Comparison of ENCODE assay signal across 12 cellular contexts in the genomic region with DNA sequence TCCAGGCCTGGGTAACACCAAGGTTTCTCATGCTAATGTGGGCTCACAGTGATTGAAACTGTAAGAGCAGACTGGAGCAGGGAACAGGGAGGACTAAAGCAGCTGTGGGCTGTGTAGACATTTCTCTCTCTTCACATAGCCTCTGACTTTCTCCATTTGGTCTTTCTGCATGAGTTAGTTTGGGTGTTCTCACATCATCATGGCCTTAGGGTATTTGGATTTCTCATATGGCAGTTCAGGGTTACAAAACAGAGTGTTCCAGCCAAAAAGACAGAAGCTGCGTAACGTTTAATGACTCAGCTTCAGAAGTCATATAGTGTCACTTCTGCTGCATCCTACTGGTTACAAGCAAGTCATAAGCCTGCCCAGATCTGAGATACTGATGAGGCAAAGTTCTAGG. TPM values are rescaled to one million over a fixed set of nuclear protein-coding genes. Genes with fewer than 3 reads are reported as not detected.
DNase-seq lines count a peak whose midpoint lies in the region; ATAC-seq and TF ChIP-seq lines count a peak whose summit lies in the region.
"Had no signal": no experiment of that assay in that cellular context is flagged by ENCODE, and none has a peak within 500 bp of the region (broad histone marks: within the 10 kb centered on the region; RNA-seq: fewer than 3 reads in every experiment).

No MANE protein-coding gene starts in this region.

- TF ChIP-seq POLR2A in adrenal gland (IDR thresholded peaks at IDR 0.05) (no peak), prostate gland (IDR thresholded peaks at IDR 0.05) (no peak)

- WGBS in adrenal gland, 4 donors: 22 to 47% (median 35%) methylated on average over 2 of the region's 2 CpGs
- 19% methylated on average over 2 of the region's 2 CpGs for WGBS in prostate gland
- WGBS in neuronal stem cell (ENCODE audit: extremely low coverage in 2 of 2, insufficient read length in 2 of 2, insufficient replicate concordance in 1 of 2), 2 donors: no CpG with 5 or more reads among the region's 2 CpGs

- H3K27me3 ChIP-seq in AG04450 (ENCODE audit: control insufficient read depth, insufficient read depth, low read length): no peaks in the 10 kb centered on the region
- H3K27me3 ChIP-seq in adrenal gland: no peaks in the 10 kb centered on the region
- H3K27me3 ChIP-seq in kidney epithelial cell (ENCODE audit: control insufficient read depth, insufficient read depth, low read length): no peaks in the 10 kb centered on the region
- H3K27me3 ChIP-seq in prostate gland (replicated peaks; ENCODE audit: insufficient read depth): no peaks in the 10 kb centered on the region
- no peaks in the 10 kb centered on the region for H3K27me3 ChIP-seq in neuronal stem cell (ENCODE audit: control insufficient read depth in 3 of 3, insufficient read depth in 3 of 3, low read depth in 1 of 3, low read length in 3 of 3)
- H3K27me3 ChIP-seq: BLaER1 treated with 17β-estradiol and CSF1 and Interleukin-3, amounts not matched to agents 10 nM and 100 nM; spleen had no signal

- no peak overlapping the region for H2AFZ ChIP-seq in neuronal stem cell (ENCODE audit: low read length)

- H3K27ac ChIP-seq in AG04450 (ENCODE audit: low read depth, low read length) (peak overlapping the region; percentile 25), adrenal gland (peak overlapping the region in 2 of 5 donors; percentile 15 to 59), prostate gland (no peak overlapping the region), neuronal stem cell (replicated peaks; ENCODE audit: low read length) (no peak overlapping the region)
- H3K27ac ChIP-seq: BLaER1 treated with 17β-estradiol and CSF1 and Interleukin-3, amounts not matched to agents 10 nM and 100 nM had no signal

- no peak overlapping the region for H2BK120ac ChIP-seq in neuronal stem cell (ENCODE audit: low read depth, low read length)

- no peak overlapping the region for H2BK12ac ChIP-seq in neuronal stem cell (ENCODE audit: low read length)

- H4K8ac ChIP-seq in neuronal stem cell (ENCODE audit: low read depth, low read length): no peak overlapping the region

- H3K4ac ChIP-seq in neuronal stem cell (ENCODE audit: low read length): no peak overlapping the region

- POLR2A ChIA-PET in AG04450 (lab: Yijun Ruan, JAX): no interaction called here

- H3K4me2 ChIP-seq in neuronal stem cell (ENCODE audit: insufficient read depth, low read length, poor library complexity, severe bottlenecking): no peak overlapping the region

- H2AK5ac ChIP-seq in neuronal stem cell (ENCODE audit: low read depth, low read length): no peak overlapping the region

- no peak overlapping the region for H3K9ac ChIP-seq in neuronal stem cell (ENCODE audit: low read depth, low read length, poor library complexity)
- H3K9ac ChIP-seq: BLaER1 treated with 17β-estradiol and CSF1 and Interleukin-3, amounts not matched to agents 10 nM and 100 nM had no signal

- no peaks in the 10 kb centered on the region for H3K36me3 ChIP-seq in adrenal gland (replicated peaks in 1 of 2)
- H3K36me3 ChIP-seq in kidney epithelial cell (ENCODE audit: control insufficient read depth, insufficient read depth, low read length): no peaks in the 10 kb centered on the region
- H3K36me3 ChIP-seq in prostate gland: no peaks in the 10 kb centered on the region
- H3K36me3 ChIP-seq in neuronal stem cell (replicated peaks in 1 of 2; ENCODE audit: control insufficient read depth in 2 of 2, insufficient read depth in 2 of 2, low read length in 2 of 2): no peaks in the 10 kb centered on the region
- H3K36me3 ChIP-seq: BLaER1 treated with 17β-estradiol and CSF1 and Interleukin-3, amounts not matched to agents 10 nM and 100 nM; spleen had no signal

- TF ChIP-seq CTCF in AG04450 (IDR thresholded peaks at IDR 0.05; ENCODE audit: low read depth, low read length) (no peak), adrenal gland (IDR thresholded peaks at IDR 0.05) (no peak), kidney epithelial cell (IDR thresholded peaks at IDR 0.05; ENCODE audit: insufficient read depth, low read length, poor library complexity, severe bottlenecking) (no peak), prostate gland (IDR thresholded peaks at IDR 0.05) (no peak)

- ATAC-seq in GM21390 (IDR thresholded peaks at IDR 0.05; ENCODE audit: unreplicated experiment): no peak

- H3K18ac ChIP-seq in neuronal stem cell (ENCODE audit: low read length): no peak overlapping the region

- intact Hi-C loops in adrenal gland (cut with DNase I): no loop called here
- intact Hi-C loops in prostate gland (cut with DNase I): no loop called here

- H3K4me1 ChIP-seq in adrenal gland (replicated peaks in 1 of 2) (peaks cover 0 to 3% of the 10 kb centered on the region in 2 donors), prostate gland (replicated peaks) (no peaks in the 10 kb centered on the region), neuronal stem cell (ENCODE audit: control insufficient read depth in 2 of 2, insufficient read depth in 1 of 2, low read depth in 1 of 2, low read length in 2 of 2) (no peaks in the 10 kb centered on the region)
- H3K4me1 ChIP-seq: spleen had no signal

- DNase-seq in AG04450 (ENCODE audit: low read depth, low spot score) (peak; percentile 58), HS-5 (ENCODE audit: low read depth) (peak; percentile 79), adrenal gland (peak in 5 of 7 donors; percentile 18 to 56 (median 49)), kidney epithelial cell (ENCODE audit: low read depth) (peak; percentile 41), prostate gland (ENCODE audit: low spot score) (no peak), neuronal stem cell (ENCODE audit: low spot score) (no peak), DMS53 treated with DMSO at 0.1 percent for 48 hours (lab: John Stamatoyannopoulos, UW; ENCODE audit: unreplicated experiment) (no peak)
- DNase-seq: head of caudate nucleus; spleen; stimulated activated naive CD4-positive, alpha-beta T cell treated with Interleukin-2 at 50 U/mL for 16 hours had no signal

- H2BK15ac ChIP-seq in neuronal stem cell (ENCODE audit: low read length): no peak overlapping the region

- H3K14ac ChIP-seq in neuronal stem cell (ENCODE audit: low read length): no peak overlapping the region

- H3K79me1 ChIP-seq in neuronal stem cell (ENCODE audit: low read depth, low read length): no peaks in the 10 kb centered on the region

- no peak overlapping the region for H3K4me3 ChIP-seq in AG04450 (ENCODE audit: low read depth, low read length)
- no peak overlapping the region for H3K4me3 ChIP-seq in adrenal gland
- H3K4me3 ChIP-seq in kidney epithelial cell (ENCODE audit: low read depth, low read length): no peak overlapping the region
- no peak overlapping the region for H3K4me3 ChIP-seq in prostate gland
- H3K4me3 ChIP-seq in neuronal stem cell (ENCODE audit: low read length in 2 of 2): no peak overlapping the region
- H3K4me3 ChIP-seq: BLaER1 treated with 17β-estradiol and CSF1 and Interleukin-3, amounts not matched to agents 10 nM and 100 nM; spleen had no signal

- no peak overlapping the region for H3K23ac ChIP-seq in neuronal stem cell (ENCODE audit: low read depth, low read length, poor library complexity)

- no peak overlapping the region for H2BK5ac ChIP-seq in neuronal stem cell (ENCODE audit: low read length)

- H3K9me3 ChIP-seq in AG04450 (ENCODE audit: control insufficient read depth, insufficient read depth, low read length) (no peaks in the 10 kb centered on the region), adrenal gland (replicated peaks in 1 of 3) (no peaks in the 10 kb centered on the region), prostate gland (no peaks in the 10 kb centered on the region), neuronal stem cell (replicated peaks in 1 of 2; ENCODE audit: control insufficient read depth in 2 of 2, insufficient read depth in 1 of 2, low read depth in 1 of 2, low read length in 2 of 2) (no peaks in the 10 kb centered on the region)
- H3K9me3 ChIP-seq: spleen had no signal

- H4K91ac ChIP-seq in neuronal stem cell (ENCODE audit: low read depth, low read length, poor library complexity): no peak overlapping the region

- CTCF ChIA-PET in AG04450 (lab: Charles Lee): interaction anchor here (1.6 kb wide), 1 partner anchor 399 kb away, joined by 4 read pairs; no protein-coding TSS in a partner anchor

RNA-seq across cellular contexts. Expression of gene OSBPL8, which starts 52.0 kb away (rescaled TPM):
- polyA plus RNA-seq in AG04450 (2011; rRNA removed): 48.8 and 64.5 TPM in 2 replicates
- 77.9 and 145 TPM in 2 replicates for polyA minus RNA-seq in AG04450 (2011; rRNA and poly(A)+ RNA removed)
- total RNA-seq in adrenal gland: 100 to 1,000 TPM in 1 of 8 donors, 10 to 100 TPM in 7; 42.7 to 154 (median 59.3) TPM
- 10 to 100 TPM in 1 of 3 donors, 1 to 10 TPM in 2; 3.7 to 27.7 (median 8.0) TPM for polyA plus RNA-seq in adrenal gland
- total RNA-seq in kidney epithelial cell: 77.5 and 87.7 TPM in 2 replicates
- 10 to 100 TPM; 50.6 to 54.2 TPM for total RNA-seq in prostate gland
- 42.5 TPM for polyA plus RNA-seq in neuronal stem cell (2013, experiment 1 of 2)
- polyA plus RNA-seq in neuronal stem cell (2013, experiment 2 of 2): 43.9 TPM

Comparison
In these comparisons a context has a peak if more than half of its experiments do, and no peak if none do; other contexts are left out.
1. DNase-seq: peak in AG04450 (single experiment), HS-5 (single experiment), adrenal gland (5 of 7) and kidney epithelial cell (single experiment); none in prostate gland (single experiment), neuronal stem cell (single experiment) and DMS53 treated with DMSO at 0.1 percent for 48 hours (single experiment).